ENCODE assay signal across 20 cellular contexts in genomic region chr4:24330198-24330972, GRCh38.
A peak's percentile ranks its signal among the peaks of the same experiment; 100 is the strongest.
DNase-seq lines count a peak whose midpoint lies in the region; ATAC-seq and TF ChIP-seq lines count a peak whose summit lies in the region.
"Had no signal": no experiment of that assay in that cellular context is flagged by ENCODE, and none has a peak within 500 bp of the region (broad histone marks: within the 10 kb centered on the region; RNA-seq: fewer than 3 reads in every experiment).

No MANE protein-coding gene starts in this region.

- H3K9me3 ChIP-seq in right atrium auricular region, result no peaks in the 10 kb centered on the region
- H3K9me3 ChIP-seq in effector memory CD4-positive, alpha-beta T cell (ENCODE audit: control insufficient read depth, low read length), result no peaks in the 10 kb centered on the region
- H3K9me3 ChIP-seq: A549, adrenal gland, prostate gland had no signal

- intact Hi-C loops in left ventricle myocardium superior (cut with micrococcal nuclease), result no loop called here

- H3K4me3 ChIP-seq in right atrium auricular region (no peak overlapping the region), cardiac fibroblast (replicated peaks in 1 of 2; ENCODE audit: low read depth in 2 of 2, low read length in 2 of 2) (no peak overlapping the region)
- H3K4me3 ChIP-seq in effector memory CD4-positive, alpha-beta T cell (ENCODE audit: insufficient read depth, low read depth, low read length, poor library complexity, severe bottlenecking), result no peak overlapping the region
- H3K4me3 ChIP-seq: A549, adrenal gland, prostate gland had no signal

- no peaks in the 10 kb centered on the region for H3K36me3 ChIP-seq in right atrium auricular region
- no peaks in the 10 kb centered on the region for H3K36me3 ChIP-seq in effector memory CD4-positive, alpha-beta T cell (ENCODE audit: control insufficient read depth, insufficient read depth, low read length)
- H3K36me3 ChIP-seq: adrenal gland, prostate gland had no signal

- DNase-seq in left ventricle myocardium superior (no peak), right atrium auricular region (ENCODE audit: low spot score) (no peak), cardiac fibroblast (ENCODE audit: low read depth in 2 of 2) (peak; percentile 26 to 52), kidney tubule cell (ENCODE audit: low spot score) (peak; percentile 70)
- DNase-seq in effector memory CD4-positive, alpha-beta T cell, result no peak
- DNase-seq in activated effector memory CD4-positive, alpha-beta T cell treated with anti-CD3 and anti-CD28 coated beads, Interleukin-2, amount 50 U/mL, for 16 hours, result no peak
- DNase-seq: activated CD4-positive, alpha-beta T cell treated with anti-CD3 and anti-CD28 coated beads, Interleukin-2, amount 10 ng/mL, durations not matched to agents 24 days and 14 days; activated gamma-delta T cell treated with Interleukin-2 at 50 U/mL for 16 hours; adrenal gland; central memory CD4-positive, alpha-beta T cell; left colon; NCI-H1417; NCI-H524 treated with DMSO at 0.1 percent for 48 hours; nephron progenitor cell; Right ventricle myocardium superior; substantia nigra had no signal

- H3K27ac ChIP-seq in right atrium auricular region, result no peak overlapping the region
- no peak overlapping the region for H3K27ac ChIP-seq in effector memory CD4-positive, alpha-beta T cell (ENCODE audit: insufficient read depth, low read length, poor library complexity, severe bottlenecking)
- H3K27ac ChIP-seq: A549, adrenal gland, prostate gland had no signal

- no peak for TF ChIP-seq CTCF in right atrium auricular region (IDR thresholded peaks at IDR 0.05)
- no peak for TF ChIP-seq CTCF in cardiac fibroblast (IDR thresholded peaks at IDR 0.05; ENCODE audit: low read depth, low read length)

- H3K27me3 ChIP-seq in right atrium auricular region, result no peaks in the 10 kb centered on the region
- H3K27me3 ChIP-seq in effector memory CD4-positive, alpha-beta T cell (replicated peaks; ENCODE audit: control insufficient read depth, insufficient read depth, low read length, poor library complexity, severe bottlenecking), result no peaks in the 10 kb centered on the region
- H3K27me3 ChIP-seq: adrenal gland had no signal

- no peaks in the 10 kb centered on the region for H3K4me1 ChIP-seq in right atrium auricular region
- H3K4me1 ChIP-seq in effector memory CD4-positive, alpha-beta T cell (ENCODE audit: control insufficient read depth, insufficient read depth, low read length, poor library complexity, severe bottlenecking), result no peaks in the 10 kb centered on the region
- H3K4me1 ChIP-seq: A549, adrenal gland, prostate gland had no signal

- ATAC-seq in left ventricle myocardium superior (peak; percentile 49), GM21737 (IDR thresholded peaks at IDR 0.05; ENCODE audit: unreplicated experiment) (no peak), esophagus mucosa (no peak)
- ATAC-seq: A549, left colon had no signal

Comparison
In these comparisons a context has a peak if more than half of its experiments do, and no peak if none do; other contexts are left out.
1. DNase-seq: peak in cardiac fibroblast (2 of 2) and kidney tubule cell (single experiment); none in left ventricle myocardium superior (single experiment), right atrium auricular region (single experiment), effector memory CD4-positive, alpha-beta T cell (0 of 3) and activated effector memory CD4-positive, alpha-beta T cell treated with anti-CD3 and anti-CD28 coated beads, Interleukin-2, amount 50 U/mL, for 16 hours (single experiment).